Comparison of ENCODE assay signal across 2 cellular contexts in the genomic region with DNA sequence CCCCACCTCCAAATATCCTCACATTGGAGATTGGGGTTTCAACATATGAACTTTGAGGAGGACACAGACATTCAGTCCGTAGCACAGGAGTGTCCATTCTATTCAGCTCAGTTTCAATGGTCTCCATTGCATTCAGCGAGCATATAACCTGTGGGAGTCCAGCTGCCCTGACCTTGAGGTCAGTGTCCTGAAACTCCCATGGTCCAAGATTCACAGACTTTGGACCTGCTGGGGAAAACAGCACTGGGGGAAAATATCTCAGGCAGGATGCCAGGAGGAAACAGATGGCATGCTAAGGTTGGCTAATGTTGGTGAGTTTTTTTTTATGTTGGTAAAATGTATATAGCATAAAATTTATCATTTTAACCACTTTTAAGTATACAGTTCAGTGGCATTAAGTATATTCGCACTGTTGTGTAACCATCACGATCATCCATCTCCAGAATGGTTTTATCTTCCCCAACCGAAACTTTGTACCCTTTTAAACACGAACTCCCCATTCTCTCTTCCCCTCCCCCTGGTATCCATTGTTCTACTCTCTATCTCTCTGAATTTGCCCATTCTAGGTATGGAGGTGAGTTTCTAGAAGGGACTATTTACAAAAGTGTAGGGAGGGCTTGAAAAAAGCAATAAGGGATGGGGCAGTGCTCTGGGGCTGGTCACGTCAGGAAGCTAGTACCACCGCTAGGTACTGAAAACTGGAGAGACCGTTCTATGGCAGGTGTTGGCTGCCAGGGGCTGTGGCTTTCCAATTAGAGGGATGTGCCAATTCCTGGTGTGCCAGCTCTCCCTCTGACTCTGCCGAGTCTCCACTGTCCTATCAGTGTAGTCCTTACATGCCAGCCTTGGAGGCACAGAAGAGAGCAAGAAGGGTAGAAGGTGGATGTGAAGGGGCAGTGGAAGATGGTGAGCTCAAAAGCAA.
TF ChIP-seq lines count a peak whose summit lies in the region.

No MANE protein-coding gene starts in this region.

TF ChIP-seq in GM23338, 12 proteins besides CTCF, POLR2A, EP300 and RAD21 (continued from another document and continues in another):
- TF ChIP-seq REST (IDR thresholded peaks at IDR 0.05; ENCODE audit: unreplicated experiment) (no peak), ZNF462 (CRISPR knock-in tag; IDR thresholded peaks at IDR 0.05) (no peak), EZH2 (IDR thresholded peaks at IDR 0.05; ENCODE audit: low read depth, unreplicated experiment) (no peak), EZH2phosphoT487 (IDR thresholded peaks at IDR 0.05; ENCODE audit: unreplicated experiment) (no peak), NANOG (IDR thresholded peaks at IDR 0.05; ENCODE audit: borderline replicate concordance) (no peak), JUNB (IDR thresholded peaks at IDR 0.05; ENCODE audit: unreplicated experiment) (no peak), ZNF331 (CRISPR knock-in tag; IDR thresholded peaks at IDR 0.05; ENCODE audit: low read depth) (no peak)

TF ChIP-seq in endothelial cell of umbilical vein, 7 proteins besides CTCF, POLR2A, EP300 and RAD21 (continued from another document):
- TF ChIP-seq MAX (IDR thresholded peaks at IDR 0.05; ENCODE audit: insufficient read depth, insufficient read length), result no peak
- no peak for TF ChIP-seq EZH2 (IDR thresholded peaks at IDR 0.05; ENCODE audit: borderline replicate concordance, low read depth, low read length, severe bottlenecking)
- TF ChIP-seq MYC (IDR thresholded peaks at IDR 0.05; ENCODE audit: low read depth, low read length), result no peak
- TF ChIP-seq POLR2AphosphoS5 (IDR thresholded peaks at IDR 0.05; ENCODE audit: insufficient read depth, low read depth, low read length), result no peak
